In genomic region chr12:2324375-2324774, GRCh38 we compare ENCODE assay signal across 12 cellular contexts.
DNase-seq lines count a peak whose midpoint lies in the region; ATAC-seq and TF ChIP-seq lines count a peak whose summit lies in the region.
"Had no signal": no experiment of that assay in that cellular context is flagged by ENCODE, and none has a peak within 500 bp of the region (broad histone marks: within the 10 kb centered on the region; RNA-seq: fewer than 3 reads in every experiment).

No MANE protein-coding gene starts in this region.

- no peaks in the 10 kb centered on the region for H3K36me3 Mint-ChIP-seq in activated CD4-positive, alpha-beta T cell treated with anti-CD3 and anti-CD28 coated beads for 36 hours (ENCODE audit: low read depth)

- no peak for ATAC-seq in activated CD4-positive, alpha-beta T cell treated with anti-CD3 and anti-CD28 coated beads for 36 hours

- no peak overlapping the region for H3K27ac Mint-ChIP-seq in activated CD4-positive, alpha-beta T cell treated with anti-CD3 and anti-CD28 coated beads for 36 hours

- H3K9me3 ChIP-seq in right atrium auricular region (no peaks in the 10 kb centered on the region), tibial artery (no peaks in the 10 kb centered on the region)
- H3K9me3 ChIP-seq: left lung had no signal

- POLR2A ChIA-PET in activated CD4-positive, alpha-beta T cell treated with anti-CD3 and anti-CD28 coated beads for 36 hours (lab: Charles Lee): no interaction called here

- H3K27me3 Mint-ChIP-seq in activated CD4-positive, alpha-beta T cell treated with anti-CD3 and anti-CD28 coated beads for 36 hours: peaks cover 21% of the 10 kb centered on the region

- no peak overlapping the region for H3K4me3 Mint-ChIP-seq in activated CD4-positive, alpha-beta T cell treated with anti-CD3 and anti-CD28 coated beads for 36 hours

- TF ChIP-seq CTCF in right atrium auricular region (IDR thresholded peaks at IDR 0.05): no peak
- no peak for TF ChIP-seq CTCF in tibial artery (IDR thresholded peaks at IDR 0.05)

- H3K36me3 ChIP-seq in right atrium auricular region (no peaks in the 10 kb centered on the region), tibial artery (no peaks in the 10 kb centered on the region)
- H3K36me3 ChIP-seq: left lung had no signal

- H3K4me1 Mint-ChIP-seq in activated CD4-positive, alpha-beta T cell treated with anti-CD3 and anti-CD28 coated beads for 36 hours: no peaks in the 10 kb centered on the region

- intact Hi-C loops in tibial artery (cut with DNase I; ENCODE audit: low total_unique reads): no loop called here
- intact Hi-C loops in activated CD4-positive, alpha-beta T cell treated with anti-CD3 and anti-CD28 coated beads for 36 hours (cut with DNase I, micrococcal nuclease): no loop called here

- in situ Hi-C loops in ACHN (cut with HindIII; ENCODE audit: low pct_ligation_motif_present, low pct_unique_long_range_greater_than_20kb, low sequenced_read_pairs): no loop called here

- H3K27me3 ChIP-seq in right atrium auricular region (no peaks in the 10 kb centered on the region), tibial artery (no peaks in the 10 kb centered on the region)

- peak overlapping the region; percentile 58 to 77 for H3K27ac ChIP-seq in right atrium auricular region
- H3K27ac ChIP-seq in tibial artery: peak overlapping the region; percentile 70 to 73
- H3K27ac ChIP-seq: KMS-11 had no signal

- peaks cover 0 to 56% of the 10 kb centered on the region in 2 donors for H3K4me1 ChIP-seq in right atrium auricular region
- peaks cover 8 to 73% (median 46%) of the 10 kb centered on the region in 4 donors for H3K4me1 ChIP-seq in tibial artery

- peak; percentile 21 for DNase-seq in NCI-H146 (lab: John Stamatoyannopoulos, UW)
- DNase-seq in NCI-H146 treated with DMSO at 0.1 percent for 48 hours (lab: John Stamatoyannopoulos, UW; ENCODE audit: unreplicated experiment): no peak
- DNase-seq in NCI-H774 (lab: John Stamatoyannopoulos, UW): peak; percentile 97
- no peak for DNase-seq in right atrium auricular region (ENCODE audit: low spot score)
- no peak for DNase-seq in tibial artery
- DNase-seq in activated CD4-positive, alpha-beta T cell treated with anti-CD3 and anti-CD28 coated beads for 36 hours: no peak
- DNase-seq in ACHN: no peak
- DNase-seq in amniotic stem cell (lab: John Stamatoyannopoulos, UW): no peak
- DNase-seq: activated T-cell treated with anti-CD3 and anti-CD28 coated beads for 4 hours, EL, left lung had no signal

- H3K4me3 ChIP-seq in right atrium auricular region (no peak overlapping the region), tibial artery (no peak overlapping the region)
- H3K4me3 ChIP-seq: left lung had no signal

- CTCF ChIA-PET in activated CD4-positive, alpha-beta T cell treated with anti-CD3 and anti-CD28 coated beads for 36 hours (lab: Charles Lee): interaction anchor here (1.0 kb wide), 1 partner anchor 71 kb away, joined by 3 read pairs; no protein-coding TSS in a partner anchor

- H3K9me3 Mint-ChIP-seq in activated CD4-positive, alpha-beta T cell treated with anti-CD3 and anti-CD28 coated beads for 36 hours (ENCODE audit: low read depth): no peaks in the 10 kb centered on the region

Comparison
In these comparisons a context has a peak if more than half of its experiments do, and no peak if none do; other contexts are left out.
1. DNase-seq: peak in NCI-H146 (single experiment) and NCI-H774 (single experiment); none in NCI-H146 treated with DMSO at 0.1 percent for 48 hours (single experiment), right atrium auricular region (single experiment), tibial artery (0 of 2), activated CD4-positive, alpha-beta T cell treated with anti-CD3 and anti-CD28 coated beads for 36 hours (single experiment), ACHN (single experiment) and amniotic stem cell (single experiment).